1 cellular context compared by ENCODE assay signal in genomic region chr14:92254786-92255185, GRCh38.
TF ChIP-seq lines count a peak whose summit lies in the region.

No MANE protein-coding gene starts in this region.

TF ChIP-seq in SK-N-SH, 30 proteins besides CTCF, POLR2A, EP300 and RAD21 (continued from another document):
- no peak for TF ChIP-seq MAX (IDR thresholded peaks at IDR 0.05; ENCODE audit: low read depth)
- TF ChIP-seq ELF1 (IDR thresholded peaks at IDR 0.05), result no peak
- no peak for TF ChIP-seq FOXM1 (IDR thresholded peaks at IDR 0.05; ENCODE audit: low read depth)
- TF ChIP-seq RCOR1 (IDR thresholded peaks at IDR 0.05; ENCODE audit: low read length), result no peak
- TF ChIP-seq NFIC (IDR thresholded peaks at IDR 0.05; ENCODE audit: borderline replicate concordance), result no peak
- no peak for TF ChIP-seq TCF12 (IDR thresholded peaks at IDR 0.05)
- TF ChIP-seq GATA2 (CRISPR knock-in tag; IDR thresholded peaks at IDR 0.05), result no peak
- no peak for TF ChIP-seq CHD2 (IDR thresholded peaks at IDR 0.05; ENCODE audit: low read length, partially characterized antibody)
